Comparison of ENCODE assay signal across 10 cellular contexts in genomic region chr2:12116228-12116750, GRCh38.
DNase-seq lines count a peak whose midpoint lies in the region; ATAC-seq, FAIRE-seq and TF ChIP-seq lines count a peak whose summit lies in the region.
"Had no signal": no experiment of that assay in that cellular context is flagged by ENCODE, and none has a peak within 500 bp of the region (broad histone marks: within the 10 kb centered on the region; RNA-seq: fewer than 3 reads in every experiment).

No MANE protein-coding gene starts in this region.

- DNase-seq in bronchial epithelial cell (ENCODE audit: low read depth) (no peak), NCI-H2081 (lab: John Stamatoyannopoulos, UW) (no peak), COLO829 (ENCODE audit: low spot score) (no peak), dorsolateral prefrontal cortex (no peak), left colon (no peak)
- DNase-seq: effector memory CD4-positive, alpha-beta T cell; mammary epithelial cell had no signal

- ATAC-seq in GM18867 (IDR thresholded peaks at IDR 0.05; ENCODE audit: unreplicated experiment) (peak; percentile 87), GM21737 (IDR thresholded peaks at IDR 0.05; ENCODE audit: unreplicated experiment) (peak; percentile 66), HG03196 (IDR thresholded peaks at IDR 0.05; ENCODE audit: unreplicated experiment) (peak; percentile 67), left colon (no peak)

- H3K4me3 ChIP-seq in bronchial epithelial cell (ENCODE audit: low read depth, low read length), result no peak overlapping the region
- H3K4me3 ChIP-seq in dorsolateral prefrontal cortex, result no peak overlapping the region

- FAIRE-seq in bronchial epithelial cell (lab: Jason Lieb, UNC), result peak; percentile 72

- TF ChIP-seq CTCF in bronchial epithelial cell (IDR thresholded peaks at IDR 0.05; ENCODE audit: insufficient read depth, low read length, severe bottlenecking) (no peak), dorsolateral prefrontal cortex (IDR thresholded peaks at IDR 0.05 in 54 of 56, conservative IDR thresholded peaks at IDR 0.05 in 2 of 56; ENCODE audit: low read depth in 1 of 56, partially characterized antibody in 56 of 56) (no peak)

- H3K27me3 ChIP-seq in bronchial epithelial cell (ENCODE audit: control insufficient read depth, insufficient read depth, low read length), result peaks cover under 1% of the 10 kb centered on the region
- no peaks in the 10 kb centered on the region for H3K27me3 ChIP-seq in dorsolateral prefrontal cortex

- H3K36me3 ChIP-seq in bronchial epithelial cell (ENCODE audit: control insufficient read depth, insufficient read depth, low read length), result no peaks in the 10 kb centered on the region

- intact Hi-C loops in dorsolateral prefrontal cortex (cut with DNase I), result no loop called here
- intact Hi-C loops in left colon (cut with DNase I, micrococcal nuclease), result no loop called here

- H3K27ac ChIP-seq in dorsolateral prefrontal cortex, result no peak overlapping the region
